In genomic region chr7:75639893-75640600, GRCh38 we compare ENCODE assay signal across 8 cellular contexts.
DNase-seq lines count a peak whose midpoint lies in the region; ATAC-seq and TF ChIP-seq lines count a peak whose summit lies in the region.

No MANE protein-coding gene starts in this region.

- ATAC-seq in GM19035 (IDR thresholded peaks at IDR 0.05; ENCODE audit: unreplicated experiment) (no peak), HG03280 (IDR thresholded peaks at IDR 0.05; ENCODE audit: unreplicated experiment) (no peak), HG03378 (IDR thresholded peaks at IDR 0.05; ENCODE audit: unreplicated experiment) (no peak)

- TF ChIP-seq CTCF in neural progenitor cell (IDR thresholded peaks at IDR 0.05) = no peak

- no peak overlapping the region for H2AFZ ChIP-seq in neural progenitor cell (replicated peaks)

- H3K27ac ChIP-seq in ectodermal cell (ENCODE audit: insufficient read depth, low read depth, low read length, poor library complexity, severe bottlenecking) = peak overlapping the region; percentile 99
- H3K27ac ChIP-seq in neural progenitor cell = peak overlapping the region; percentile 97

- H3K27ac Mint-ChIP-seq in neural progenitor cell = peak overlapping the region; percentile 100

- H3K4me2 ChIP-seq in neural progenitor cell = peak overlapping the region; percentile 98

- peaks cover 22% of the 10 kb centered on the region for H4K20me1 ChIP-seq in neural progenitor cell (ENCODE audit: low read depth)

- peaks cover 33% of the 10 kb centered on the region for H3K4me1 Mint-ChIP-seq in neural progenitor cell

- H3K4me1 ChIP-seq in ectodermal cell (ENCODE audit: control insufficient read depth, insufficient read depth, low read length) (peaks cover 10% of the 10 kb centered on the region), neural progenitor cell (peaks cover 19% of the 10 kb centered on the region)

- H3K27me3 Mint-ChIP-seq in neural progenitor cell (ENCODE audit: insufficient read depth, low read depth) = peaks cover 7% of the 10 kb centered on the region

- H3K9me3 ChIP-seq in ectodermal cell (ENCODE audit: control insufficient read depth, low read length) = no peaks in the 10 kb centered on the region
- no peaks in the 10 kb centered on the region for H3K9me3 ChIP-seq in neural progenitor cell (ENCODE audit: low read depth)

- peaks cover 40% of the 10 kb centered on the region for H3K79me2 ChIP-seq in neural progenitor cell (ENCODE audit: low read depth)

- H3K4me3 ChIP-seq in ectodermal cell (ENCODE audit: insufficient read depth, low read depth, low read length) = peak overlapping the region; percentile 73
- peak overlapping the region; percentile 90 for H3K4me3 ChIP-seq in neural progenitor cell

- DNase-seq in DMS53 (lab: John Stamatoyannopoulos, UW) = peak; percentile 68
- peak; percentile 28 for DNase-seq in NCI-H526 treated with DMSO at 0.1 percent for 48 hours (lab: John Stamatoyannopoulos, UW)
- no peak for DNase-seq in neural progenitor cell (ENCODE audit: low spot score)
- no peak for DNase-seq in GOT3 (lab: John Stamatoyannopoulos, UW)

- peaks cover 44% of the 10 kb centered on the region for H3F3A ChIP-seq in neural progenitor cell (ENCODE audit: low read depth)

- WGBS in ectodermal cell, 2 experiments = 28 to 30% methylated on average over 15 of the region's 15 CpGs

- peaks cover 9% of the 10 kb centered on the region for H3K9me3 Mint-ChIP-seq in neural progenitor cell

- H3K36me3 ChIP-seq in ectodermal cell (ENCODE audit: control insufficient read depth, insufficient read depth, low read length) = peaks cover 2% of the 10 kb centered on the region
- no peaks in the 10 kb centered on the region for H3K36me3 ChIP-seq in neural progenitor cell

- H3K4me3 Mint-ChIP-seq in neural progenitor cell = peak overlapping the region; percentile 97

- H3K9ac ChIP-seq in neural progenitor cell = peak overlapping the region; percentile 71

- peaks cover 1% of the 10 kb centered on the region for H3K36me3 Mint-ChIP-seq in neural progenitor cell

- H3K27me3 ChIP-seq in ectodermal cell (ENCODE audit: control insufficient read depth, insufficient read depth, low read length, poor library complexity, severe bottlenecking) (no peaks in the 10 kb centered on the region), neural progenitor cell (no peaks in the 10 kb centered on the region)

Comparison
In these comparisons a context has a peak if more than half of its experiments do, and no peak if none do; other contexts are left out.
1. DNase-seq: peak in DMS53 (single experiment) and NCI-H526 treated with DMSO at 0.1 percent for 48 hours (single experiment); none in neural progenitor cell (single experiment) and GOT3 (single experiment).